In genomic region chr1:169860187-169860586, GRCh38 we compare ENCODE assay signal across 23 cellular contexts. TPM values are rescaled to one million over a fixed set of nuclear protein-coding genes. Genes with fewer than 3 reads are reported as not detected.
DNase-seq lines count a peak whose midpoint lies in the region; ATAC-seq, FAIRE-seq and TF ChIP-seq lines count a peak whose summit lies in the region.
"Had no signal": no experiment of that assay in that cellular context is flagged by ENCODE, and none has a peak within 500 bp of the region (broad histone marks: within the 10 kb centered on the region; RNA-seq: fewer than 3 reads in every experiment).

No MANE protein-coding gene starts in this region.

- no peak overlapping the region for H2AFZ ChIP-seq in OCI-LY7 (ENCODE audit: low read length)

- no peaks in the 10 kb centered on the region for H3K9me3 Mint-ChIP-seq in stimulated activated memory B cell treated with anti-CD40 and anti-IgM and Interleukin-4, amounts not matched to agents 10 μg/mL and 1 μg/mL and 100 μg/mL, for 72 hours
- no peaks in the 10 kb centered on the region for H3K9me3 Mint-ChIP-seq in WTC11
- H3K9me3 Mint-ChIP-seq: activated CD4-positive, alpha-beta T cell treated with anti-CD3 and anti-CD28 coated beads, Interleukin-2, amount 10 ng/mL, durations not matched to agents 7 days and 5 days; natural killer cell treated with Interleukin-12 subunit alpha and Interleukin-12 subunit beta and Interleukin-15 and Interleukin-18, amount 100 ng/mL, for 72 hours had no signal

- POLR2A ChIA-PET in OCI-LY7 (lab: Charles Lee) = interaction anchor here (1.6 kb wide), 1 partner anchor 18 kb away, joined by 6 read pairs; no protein-coding TSS in a partner anchor
- POLR2A ChIA-PET in WTC11 (lab: Charles Lee) = no interaction called here

- peak; percentile 87 for ATAC-seq in stimulated activated memory B cell treated with anti-CD40 and anti-IgM and Interleukin-4, amounts not matched to agents 10 μg/mL and 1 μg/mL and 100 μg/mL, for 72 hours
- ATAC-seq in WTC11 = no peak; the same call in 1 of the 2 replicates
- ATAC-seq: left colon; natural killer cell treated with Interleukin-12 subunit alpha and Interleukin-12 subunit beta and Interleukin-15 and Interleukin-18, amount 100 ng/mL, for 72 hours; stimulated activated naive CD8-positive, alpha-beta T cell treated with anti-CD3 and anti-CD28 coated beads, Interleukin-15, Interleukin-2, amounts not matched to agents 100 U/mL and 50 U/mL, for 24 hours had no signal

- FAIRE-seq in GM12891 (lab: Jason Lieb, UNC) (peak; percentile 56), H54 (lab: Jason Lieb, UNC) (no peak)
- FAIRE-seq: pancreas, TTC549 had no signal

- no peak overlapping the region for H3K4me3 ChIP-seq in OCI-LY7 (ENCODE audit: low read depth, low read length, poor library complexity, severe bottlenecking)
- H3K4me3 ChIP-seq: coronary artery, pancreas, tibial artery had no signal

- H3K79me2 ChIP-seq in OCI-LY7 (ENCODE audit: insufficient read depth, low read depth, low read length) = no peaks in the 10 kb centered on the region

- H3K4me1 Mint-ChIP-seq in stimulated activated memory B cell treated with anti-CD40 and anti-IgM and Interleukin-4, amounts not matched to agents 10 μg/mL and 1 μg/mL and 100 μg/mL, for 72 hours = peaks cover 16% of the 10 kb centered on the region
- H3K4me1 Mint-ChIP-seq in WTC11 = no peaks in the 10 kb centered on the region

- no peak for TF ChIP-seq CTCF in GM20000 (IDR thresholded peaks at IDR 0.05; ENCODE audit: extremely low read depth, missing control alignments)
- TF ChIP-seq CTCF in OCI-LY7 (conservative IDR thresholded peaks at IDR 0.05; ENCODE audit: low read length) = no peak
- TF ChIP-seq CTCF in WTC11 (IDR thresholded peaks at IDR 0.05) = no peak

- peaks cover 62% of the 10 kb centered on the region for H3K36me3 Mint-ChIP-seq in stimulated activated memory B cell treated with anti-CD40 and anti-IgM and Interleukin-4, amounts not matched to agents 10 μg/mL and 1 μg/mL and 100 μg/mL, for 72 hours
- peaks cover 44% of the 10 kb centered on the region for H3K36me3 Mint-ChIP-seq in WTC11

- H3K9me2 ChIP-seq in OCI-LY7 (ENCODE audit: insufficient read depth, low read length) = no peaks in the 10 kb centered on the region

- intact Hi-C loops in OCI-LY7 (cut with micrococcal nuclease; ENCODE audit: unreplicated experiment) = no loop called here

- H3K4me1 ChIP-seq in OCI-LY7 (ENCODE audit: insufficient read depth, low read length, poor library complexity, severe bottlenecking) = no peaks in the 10 kb centered on the region
- H3K4me1 ChIP-seq: pancreas, tibial artery had no signal

- no peak overlapping the region for H3K4me3 Mint-ChIP-seq in stimulated activated memory B cell treated with anti-CD40 and anti-IgM and Interleukin-4, amounts not matched to agents 10 μg/mL and 1 μg/mL and 100 μg/mL, for 72 hours
- no peak overlapping the region for H3K4me3 Mint-ChIP-seq in WTC11
- H3K4me3 Mint-ChIP-seq: activated CD4-positive, alpha-beta T cell treated with anti-CD3 and anti-CD28 coated beads, Interleukin-2, amount 10 ng/mL, durations not matched to agents 7 days and 5 days; natural killer cell treated with Interleukin-12 subunit alpha and Interleukin-12 subunit beta and Interleukin-15 and Interleukin-18, amount 100 ng/mL, for 72 hours had no signal

- no peak overlapping the region for H3K4me2 ChIP-seq in OCI-LY7 (ENCODE audit: low read length)

- no peaks in the 10 kb centered on the region for H3K27me3 Mint-ChIP-seq in stimulated activated memory B cell treated with anti-CD40 and anti-IgM and Interleukin-4, amounts not matched to agents 10 μg/mL and 1 μg/mL and 100 μg/mL, for 72 hours
- H3K27me3 Mint-ChIP-seq in WTC11 (ENCODE audit: low read depth) = no peaks in the 10 kb centered on the region
- H3K27me3 Mint-ChIP-seq: activated CD4-positive, alpha-beta T cell treated with anti-CD3 and anti-CD28 coated beads, Interleukin-2, amount 10 ng/mL, durations not matched to agents 7 days and 5 days; natural killer cell treated with Interleukin-12 subunit alpha and Interleukin-12 subunit beta and Interleukin-15 and Interleukin-18, amount 100 ng/mL, for 72 hours had no signal

- peaks cover 91% of the 10 kb centered on the region for H3K36me3 ChIP-seq in OCI-LY7 (ENCODE audit: insufficient read depth, low read length)

- peak overlapping the region; percentile 5 for H3K27ac Mint-ChIP-seq in stimulated activated memory B cell treated with anti-CD40 and anti-IgM and Interleukin-4, amounts not matched to agents 10 μg/mL and 1 μg/mL and 100 μg/mL, for 72 hours
- no peak overlapping the region for H3K27ac Mint-ChIP-seq in WTC11
- H3K27ac Mint-ChIP-seq: activated CD4-positive, alpha-beta T cell treated with anti-CD3 and anti-CD28 coated beads, Interleukin-2, amount 10 ng/mL, durations not matched to agents 7 days and 5 days; natural killer cell treated with Interleukin-12 subunit alpha and Interleukin-12 subunit beta and Interleukin-15 and Interleukin-18, amount 100 ng/mL, for 72 hours had no signal

- no TSS peak for BruUV-seq in OCI-LY7 (replicated peaks; lab: Mats Ljungman, UMichigan)

- H3K27ac ChIP-seq in OCI-LY7 (ENCODE audit: low read depth, low read length, poor library complexity, severe bottlenecking) = no peak overlapping the region
- H3K27ac ChIP-seq: brain microvascular endothelial cell, coronary artery, pancreas, tibial artery had no signal

- CTCF ChIA-PET in OCI-LY7 (lab: Charles Lee; ENCODE audit: unreplicated experiment) = no interaction called here
- CTCF ChIA-PET in WTC11 (lab: Charles Lee) = interaction anchor here (1.1 kb wide), 1 partner anchor 274 kb away, joined by 3 read pairs; the partner anchor contains the start of gene F5

- H3K9me3 ChIP-seq in OCI-LY7 (ENCODE audit: low read length) = no peaks in the 10 kb centered on the region
- H3K9me3 ChIP-seq: pancreas, tibial artery had no signal

- TF ChIP-seq POLR2A in GM12891 (IDR thresholded peaks at IDR 0.05; ENCODE audit: low read depth, low read length) (no peak), H54 (IDR thresholded peaks at IDR 0.05; ENCODE audit: low read depth, low read length) (no peak)

- 0 out of 2 replicates have a peak, but pooled peaks cover 3% of the 10 kb centered on the region for H4K20me1 ChIP-seq in OCI-LY7 (ENCODE audit: insufficient read depth, low read length)

- no peak for DNase-seq in GM12891 (ENCODE audit: insufficient read length, low spot score)
- DNase-seq in GM20000 (ENCODE audit: low spot score) = peak; percentile 18
- peak; percentile 8 for DNase-seq in OCI-LY7 (ENCODE audit: low spot score)
- DNase-seq in WTC11 (ENCODE audit: low spot score) = no peak
- DNase-seq in H54 (ENCODE audit: insufficient read length, low spot score) = no peak
- DNase-seq in mesenteric fat pad (ENCODE audit: low spot score) = no peak
- DNase-seq: activated CD4-positive, alpha-beta T cell treated with anti-CD3 and anti-CD28 coated beads, Interleukin-2, amount 10 ng/mL, durations not matched to agents 7 days and 5 days; activated CD8-positive, alpha-beta memory T cell treated with anti-CD3 and anti-CD28 coated beads, Interleukin-2, amount 50 U/mL, for 48 hours; activated gamma-delta T cell; brain microvascular endothelial cell; Calu3; left colon; midbrain; NCI-H1436; NCI-H2171 treated with DMSO at 0.1 percent for 48 hours; NCI-H69; pancreas; stimulated activated naive CD8-positive, alpha-beta T cell treated with anti-CD3 and anti-CD28 coated beads, Interleukin-15, Interleukin-2, amounts not matched to agents 100 U/mL and 50 U/mL, for 24 hours; tibial artery had no signal

TF ChIP-seq in GM12891, 5 proteins besides CTCF, POLR2A, EP300 and RAD21:
- no peak for TF ChIP-seq POU2F2 (IDR thresholded peaks at IDR 0.05; ENCODE audit: low read depth, low read length)
- TF ChIP-seq POLR2AphosphoS5 (IDR thresholded peaks at IDR 0.05; ENCODE audit: low read depth, low read length) = no peak
- no peak for TF ChIP-seq TAF1 (IDR thresholded peaks at IDR 0.05; ENCODE audit: low read depth, low read length)
- no peak for TF ChIP-seq PAX5 (IDR thresholded peaks at IDR 0.05; ENCODE audit: insufficient read depth, low read length, severe bottlenecking)
- no peak for TF ChIP-seq SPI1 (IDR thresholded peaks at IDR 0.05; ENCODE audit: low read depth, low read length)

TF ChIP-seq in WTC11, 78 proteins besides CTCF, POLR2A, EP300 and RAD21 (continues in another document):
- no peak for TF ChIP-seq ESRRA (CRISPR knock-in tag; IDR thresholded peaks at IDR 0.05; ENCODE audit: borderline replicate concordance)
- TF ChIP-seq ZNF423 (CRISPR knock-in tag; IDR thresholded peaks at IDR 0.05) = no peak
- TF ChIP-seq, protein P1, sequence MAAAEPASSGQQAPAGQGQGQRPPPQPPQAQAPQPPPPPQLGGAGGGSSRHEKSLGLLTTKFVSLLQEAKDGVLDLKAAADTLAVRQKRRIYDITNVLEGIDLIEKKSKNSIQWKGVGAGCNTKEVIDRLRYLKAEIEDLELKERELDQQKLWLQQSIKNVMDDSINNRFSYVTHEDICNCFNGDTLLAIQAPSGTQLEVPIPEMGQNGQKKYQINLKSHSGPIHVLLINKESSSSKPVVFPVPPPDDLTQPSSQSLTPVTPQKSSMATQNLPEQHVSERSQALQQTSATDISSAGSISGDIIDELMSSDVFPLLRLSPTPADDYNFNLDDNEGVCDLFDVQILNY (CRISPR knock-in tag; IDR thresholded peaks at IDR 0.05) = no peak
- no peak for TF ChIP-seq SP1 (CRISPR knock-in tag; conservative IDR thresholded peaks at IDR 0.05)
- TF ChIP-seq NFE2L1 (CRISPR knock-in tag; IDR thresholded peaks at IDR 0.05) = no peak
- no peak for TF ChIP-seq ZNF138 (CRISPR knock-in tag; conservative IDR thresholded peaks at IDR 0.05)

RNA-seq across cellular contexts. Expression of gene SCYL3, which starts 33.5 kb away (rescaled TPM):
- 4.6 TPM for polyA plus RNA-seq in GM12891 (2012; ENCODE audit: low read depth, missing spikeins)
- total RNA-seq in OCI-LY7 (2014; rRNA removed; shearing (Covaris generic)) = 5.9 and 7.3 TPM in 2 replicates
- total RNA-seq in OCI-LY7 (2022) (6.2 and 7.6 TPM in 2 replicates), WTC11 (2021) (4.8 to 5.3 TPM (median 4.9 TPM) in 3 replicates), mesenteric fat pad (8.4 TPM)

Comparison
In these comparisons a context has a peak if more than half of its experiments do, and no peak if none do; other contexts are left out.
1. DNase-seq: peak in GM20000 (single experiment) and OCI-LY7 (single experiment); none in GM12891 (single experiment), WTC11 (single experiment), H54 (single experiment) and mesenteric fat pad (single experiment).